Comparison of ENCODE assay signal across 1 cellular context in the genomic region with DNA sequence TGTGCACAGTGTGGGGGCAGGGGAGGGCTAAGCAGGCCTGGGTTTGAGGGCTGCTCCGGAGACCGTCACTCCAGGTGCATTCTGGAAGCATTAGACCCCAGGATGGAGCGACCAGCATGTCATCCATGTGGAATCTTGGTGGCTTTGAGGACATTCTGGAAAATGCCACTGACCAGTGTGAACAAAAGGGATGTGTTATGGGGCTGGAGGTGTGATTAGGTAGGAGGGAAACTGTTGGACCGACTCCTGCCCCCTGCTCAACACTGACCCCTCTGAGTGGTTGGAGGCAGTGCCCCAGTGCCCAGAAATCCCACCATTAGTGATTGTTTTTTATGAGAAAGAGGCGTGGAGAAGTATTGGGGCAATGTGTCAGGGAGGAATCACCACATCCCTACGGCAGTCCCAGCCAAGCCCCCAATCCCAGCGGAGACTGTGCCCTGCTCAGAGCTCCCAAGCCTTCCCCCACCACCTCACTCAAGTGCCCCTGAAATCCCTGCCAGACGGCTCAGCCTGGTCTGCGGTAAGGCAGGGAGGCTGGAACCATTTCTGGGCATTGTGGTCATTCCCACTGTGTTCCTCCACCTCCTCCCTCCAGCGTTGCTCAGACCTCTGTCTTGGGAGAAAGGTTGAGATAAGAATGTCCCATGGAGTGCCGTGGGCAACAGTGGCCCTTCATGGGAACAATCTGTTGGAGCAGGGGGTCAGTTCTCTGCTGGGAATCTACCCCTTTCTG.
TF ChIP-seq lines count a peak whose summit lies in the region.

No MANE protein-coding gene starts in this region.

TF ChIP-seq in HepG2, 621 proteins besides CTCF, POLR2A, EP300 and RAD21 (continued from another document and continues in another):
- TF ChIP-seq KAT2B (IDR thresholded peaks at IDR 0.05; ENCODE audit: borderline replicate concordance, low read depth, low read length) (no peak), GTF3A (CRISPR knock-in tag; conservative IDR thresholded peaks at IDR 0.05) (no peak), ZNF672 (CRISPR knock-in tag; IDR thresholded peaks at IDR 0.05) (no peak), RBM22 (optimal IDR thresholded peaks at IDR 0.05; ENCODE audit: low read length) (peak; percentile 99), ZNF138 (CRISPR knock-in tag; IDR thresholded peaks at IDR 0.05; ENCODE audit: low read depth) (0 out of 2 replicates have a peak, but pooled peaks have one; percentile 48), KDM5A (IDR thresholded peaks at IDR 0.05; ENCODE audit: borderline replicate concordance, low read length) (no peak), ZNF430 (CRISPR knock-in tag; IDR thresholded peaks at IDR 0.05) (peak; percentile 69; the same call in 1 of the 2 replicates), ZNF788 (CRISPR knock-in tag; IDR thresholded peaks at IDR 0.05; ENCODE audit: borderline replicate concordance) (0 out of 2 replicates have a peak, but pooled peaks have one; percentile 52), ZNF547 (CRISPR knock-in tag; IDR thresholded peaks at IDR 0.05) (no peak), SAP130 (CRISPR knock-in tag; IDR thresholded peaks at IDR 0.05; ENCODE audit: low read depth) (no peak), SP140L (CRISPR knock-in tag; IDR thresholded peaks at IDR 0.05; ENCODE audit: borderline replicate concordance) (no peak), ZFP36L1 (CRISPR knock-in tag; IDR thresholded peaks at IDR 0.05) (no peak), ZNF564 (CRISPR knock-in tag; IDR thresholded peaks at IDR 0.05) (peak; percentile 24; the same call in 1 of the 2 replicates), JUN (CRISPR knock-in tag; IDR thresholded peaks at IDR 0.05) (no peak), RARA (CRISPR knock-in tag; IDR thresholded peaks at IDR 0.05) (no peak), HNF4G (IDR thresholded peaks at IDR 0.05; ENCODE audit: borderline replicate concordance, low read depth, low read length) (no peak), HNF4G (CRISPR knock-in tag; IDR thresholded peaks at IDR 0.05; ENCODE audit: borderline replicate concordance, low read depth) (no peak; the same call in 1 of the 2 replicates), SIX1 (CRISPR knock-in tag; IDR thresholded peaks at IDR 0.05; ENCODE audit: borderline replicate concordance) (no peak), ZC3H13 (CRISPR knock-in tag; IDR thresholded peaks at IDR 0.05) (peak; percentile 100), ZMYM2 (CRISPR knock-in tag; IDR thresholded peaks at IDR 0.05) (no peak), SOX6 (IDR thresholded peaks at IDR 0.05) (no peak), SOX6 (CRISPR knock-in tag; IDR thresholded peaks at IDR 0.05) (peak; percentile 37; the same call in 1 of the 2 replicates), ADNP (CRISPR knock-in tag; IDR thresholded peaks at IDR 0.05) (no peak), ZNF891 (CRISPR knock-in tag; IDR thresholded peaks at IDR 0.05) (peak; percentile 74), ZSCAN25 (CRISPR knock-in tag; IDR thresholded peaks at IDR 0.05) (no peak), ZKSCAN1 (IDR thresholded peaks at IDR 0.05; ENCODE audit: low read length) (no peak), HMG20B (CRISPR knock-in tag; conservative IDR thresholded peaks at IDR 0.05) (0 out of 2 replicates have a peak, but pooled peaks have one; percentile 42), MTA1 (CRISPR knock-in tag; IDR thresholded peaks at IDR 0.05; ENCODE audit: borderline replicate concordance) (no peak), TBX2 (CRISPR knock-in tag; IDR thresholded peaks at IDR 0.05; ENCODE audit: borderline replicate concordance) (peak; percentile 67; the same call in 1 of the 2 replicates), HES4 (CRISPR knock-in tag; IDR thresholded peaks at IDR 0.05; ENCODE audit: borderline replicate concordance) (no peak), SRF (IDR thresholded peaks at IDR 0.05; ENCODE audit: low read depth, low read length) (no peak), ZNF614 (CRISPR knock-in tag; IDR thresholded peaks at IDR 0.05; ENCODE audit: borderline replicate concordance) (peak; percentile 42; the same call in 1 of the 2 replicates)
- TF ChIP-seq, protein P1, sequence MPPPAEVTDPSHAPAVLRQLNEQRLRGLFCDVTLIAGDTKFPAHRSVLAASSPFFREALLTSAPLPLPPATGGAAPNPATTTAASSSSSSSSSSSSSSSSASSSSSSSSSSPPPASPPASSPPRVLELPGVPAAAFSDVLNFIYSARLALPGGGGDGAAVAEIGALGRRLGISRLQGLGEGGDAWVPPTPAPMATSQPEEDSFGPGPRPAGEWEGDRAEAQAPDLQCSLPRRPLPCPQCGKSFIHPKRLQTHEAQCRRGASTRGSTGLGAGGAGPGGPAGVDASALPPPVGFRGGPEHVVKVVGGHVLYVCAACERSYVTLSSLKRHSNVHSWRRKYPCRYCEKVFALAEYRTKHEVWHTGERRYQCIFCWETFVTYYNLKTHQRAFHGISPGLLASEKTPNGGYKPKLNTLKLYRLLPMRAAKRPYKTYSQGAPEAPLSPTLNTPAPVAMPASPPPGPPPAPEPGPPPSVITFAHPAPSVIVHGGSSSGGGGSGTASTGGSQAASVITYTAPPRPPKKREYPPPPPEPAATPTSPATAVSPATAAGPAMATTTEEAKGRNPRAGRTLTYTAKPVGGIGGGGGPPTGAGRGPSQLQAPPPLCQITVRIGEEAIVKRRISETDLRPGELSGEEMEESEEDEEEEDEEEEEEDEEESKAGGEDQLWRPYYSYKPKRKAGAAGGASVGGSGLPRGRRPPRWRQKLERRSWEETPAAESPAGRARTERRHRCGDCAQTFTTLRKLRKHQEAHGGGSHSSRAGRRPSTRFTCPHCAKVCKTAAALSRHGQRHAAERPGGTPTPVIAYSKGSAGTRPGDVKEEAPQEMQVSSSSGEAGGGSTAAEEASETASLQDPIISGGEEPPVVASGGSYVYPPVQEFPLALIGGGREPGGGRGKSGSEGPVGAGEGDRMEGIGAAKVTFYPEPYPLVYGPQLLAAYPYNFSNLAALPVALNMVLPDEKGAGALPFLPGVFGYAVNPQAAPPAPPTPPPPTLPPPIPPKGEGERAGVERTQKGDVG (CRISPR knock-in tag; IDR thresholded peaks at IDR 0.05; ENCODE audit: borderline replicate concordance): peak; percentile 78
- TF ChIP-seq, protein P2, sequence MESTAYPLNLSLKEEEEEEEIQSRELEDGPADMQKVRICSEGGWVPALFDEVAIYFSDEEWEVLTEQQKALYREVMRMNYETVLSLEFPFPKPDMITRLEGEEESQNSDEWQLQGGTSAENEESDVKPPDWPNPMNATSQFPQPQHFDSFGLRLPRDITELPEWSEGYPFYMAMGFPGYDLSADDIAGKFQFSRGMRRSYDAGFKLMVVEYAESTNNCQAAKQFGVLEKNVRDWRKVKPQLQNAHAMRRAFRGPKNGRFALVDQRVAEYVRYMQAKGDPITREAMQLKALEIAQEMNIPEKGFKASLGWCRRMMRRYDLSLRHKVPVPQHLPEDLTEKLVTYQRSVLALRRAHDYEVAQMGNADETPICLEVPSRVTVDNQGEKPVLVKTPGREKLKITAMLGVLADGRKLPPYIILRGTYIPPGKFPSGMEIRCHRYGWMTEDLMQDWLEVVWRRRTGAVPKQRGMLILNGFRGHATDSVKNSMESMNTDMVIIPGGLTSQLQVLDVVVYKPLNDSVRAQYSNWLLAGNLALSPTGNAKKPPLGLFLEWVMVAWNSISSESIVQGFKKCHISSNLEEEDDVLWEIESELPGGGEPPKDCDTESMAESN (CRISPR knock-in tag; conservative IDR thresholded peaks at IDR 0.05): peak; percentile 69; the same call in 1 of the 2 replicates
- TF ChIP-seq, protein P3, sequence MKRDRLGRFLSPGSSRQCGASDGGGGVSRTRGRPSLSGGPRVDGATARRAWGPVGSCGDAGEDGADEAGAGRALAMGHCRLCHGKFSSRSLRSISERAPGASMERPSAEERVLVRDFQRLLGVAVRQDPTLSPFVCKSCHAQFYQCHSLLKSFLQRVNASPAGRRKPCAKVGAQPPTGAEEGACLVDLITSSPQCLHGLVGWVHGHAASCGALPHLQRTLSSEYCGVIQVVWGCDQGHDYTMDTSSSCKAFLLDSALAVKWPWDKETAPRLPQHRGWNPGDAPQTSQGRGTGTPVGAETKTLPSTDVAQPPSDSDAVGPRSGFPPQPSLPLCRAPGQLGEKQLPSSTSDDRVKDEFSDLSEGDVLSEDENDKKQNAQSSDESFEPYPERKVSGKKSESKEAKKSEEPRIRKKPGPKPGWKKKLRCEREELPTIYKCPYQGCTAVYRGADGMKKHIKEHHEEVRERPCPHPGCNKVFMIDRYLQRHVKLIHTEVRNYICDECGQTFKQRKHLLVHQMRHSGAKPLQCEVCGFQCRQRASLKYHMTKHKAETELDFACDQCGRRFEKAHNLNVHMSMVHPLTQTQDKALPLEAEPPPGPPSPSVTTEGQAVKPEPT (CRISPR knock-in tag; IDR thresholded peaks at IDR 0.05; ENCODE audit: low read depth): no peak
- TF ChIP-seq, protein P4, sequence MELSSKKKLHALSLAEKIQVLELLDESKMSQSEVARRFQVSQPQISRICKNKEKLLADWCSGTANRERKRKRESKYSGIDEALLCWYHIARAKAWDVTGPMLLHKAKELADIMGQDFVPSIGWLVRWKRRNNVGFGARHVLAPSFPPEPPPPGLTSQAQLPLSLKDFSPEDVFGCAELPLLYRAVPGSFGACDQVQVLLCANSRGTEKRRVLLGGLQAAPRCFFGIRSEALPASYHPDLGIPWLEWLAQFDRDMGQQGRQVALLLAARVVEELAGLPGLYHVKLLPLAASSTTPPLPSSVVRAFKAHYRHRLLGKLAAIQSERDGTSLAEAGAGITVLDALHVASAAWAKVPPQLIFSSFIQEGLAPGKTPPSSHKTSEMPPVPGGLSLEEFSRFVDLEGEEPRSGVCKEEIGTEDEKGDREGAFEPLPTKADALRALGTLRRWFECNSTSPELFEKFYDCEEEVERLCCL (CRISPR knock-in tag; IDR thresholded peaks at IDR 0.05; ENCODE audit: borderline replicate concordance): no peak
- TF ChIP-seq, protein P5, sequence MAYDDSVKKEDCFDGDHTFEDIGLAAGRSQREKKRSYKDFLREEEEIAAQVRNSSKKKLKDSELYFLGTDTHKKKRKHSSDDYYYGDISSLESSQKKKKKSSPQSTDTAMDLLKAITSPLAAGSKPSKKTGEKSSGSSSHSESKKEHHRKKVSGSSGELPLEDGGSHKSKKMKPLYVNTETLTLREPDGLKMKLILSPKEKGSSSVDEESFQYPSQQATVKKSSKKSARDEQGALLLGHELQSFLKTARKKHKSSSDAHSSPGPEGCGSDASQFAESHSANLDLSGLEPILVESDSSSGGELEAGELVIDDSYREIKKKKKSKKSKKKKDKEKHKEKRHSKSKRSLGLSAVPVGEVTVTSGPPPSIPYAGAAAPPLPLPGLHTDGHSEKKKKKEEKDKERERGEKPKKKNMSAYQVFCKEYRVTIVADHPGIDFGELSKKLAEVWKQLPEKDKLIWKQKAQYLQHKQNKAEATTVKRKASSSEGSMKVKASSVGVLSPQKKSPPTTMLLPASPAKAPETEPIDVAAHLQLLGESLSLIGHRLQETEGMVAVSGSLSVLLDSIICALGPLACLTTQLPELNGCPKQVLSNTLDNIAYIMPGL (CRISPR knock-in tag; IDR thresholded peaks at IDR 0.05; ENCODE audit: borderline replicate concordance in 1 of 2, low read depth in 1 of 2): no peak; a peak in 2 of 4 replicates
- TF ChIP-seq, protein P6, sequence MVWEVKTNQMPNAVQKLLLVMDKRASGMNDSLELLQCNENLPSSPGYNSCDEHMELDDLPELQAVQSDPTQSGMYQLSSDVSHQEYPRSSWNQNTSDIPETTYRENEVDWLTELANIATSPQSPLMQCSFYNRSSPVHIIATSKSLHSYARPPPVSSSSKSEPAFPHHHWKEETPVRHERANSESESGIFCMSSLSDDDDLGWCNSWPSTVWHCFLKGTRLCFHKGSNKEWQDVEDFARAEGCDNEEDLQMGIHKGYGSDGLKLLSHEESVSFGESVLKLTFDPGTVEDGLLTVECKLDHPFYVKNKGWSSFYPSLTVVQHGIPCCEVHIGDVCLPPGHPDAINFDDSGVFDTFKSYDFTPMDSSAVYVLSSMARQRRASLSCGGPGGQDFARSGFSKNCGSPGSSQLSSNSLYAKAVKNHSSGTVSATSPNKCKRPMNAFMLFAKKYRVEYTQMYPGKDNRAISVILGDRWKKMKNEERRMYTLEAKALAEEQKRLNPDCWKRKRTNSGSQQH (CRISPR knock-in tag; IDR thresholded peaks at IDR 0.05; ENCODE audit: low read depth): 0 out of 2 replicates have a peak, but pooled peaks have one; percentile 28
- TF ChIP-seq, protein P7, sequence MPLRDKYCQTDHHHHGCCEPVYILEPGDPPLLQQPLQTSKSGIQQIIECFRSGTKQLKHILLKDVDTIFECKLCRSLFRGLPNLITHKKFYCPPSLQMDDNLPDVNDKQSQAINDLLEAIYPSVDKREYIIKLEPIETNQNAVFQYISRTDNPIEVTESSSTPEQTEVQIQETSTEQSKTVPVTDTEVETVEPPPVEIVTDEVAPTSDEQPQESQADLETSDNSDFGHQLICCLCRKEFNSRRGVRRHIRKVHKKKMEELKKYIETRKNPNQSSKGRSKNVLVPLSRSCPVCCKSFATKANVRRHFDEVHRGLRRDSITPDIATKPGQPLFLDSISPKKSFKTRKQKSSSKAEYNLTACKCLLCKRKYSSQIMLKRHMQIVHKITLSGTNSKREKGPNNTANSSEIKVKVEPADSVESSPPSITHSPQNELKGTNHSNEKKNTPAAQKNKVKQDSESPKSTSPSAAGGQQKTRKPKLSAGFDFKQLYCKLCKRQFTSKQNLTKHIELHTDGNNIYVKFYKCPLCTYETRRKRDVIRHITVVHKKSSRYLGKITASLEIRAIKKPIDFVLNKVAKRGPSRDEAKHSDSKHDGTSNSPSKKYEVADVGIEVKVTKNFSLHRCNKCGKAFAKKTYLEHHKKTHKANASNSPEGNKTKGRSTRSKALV (CRISPR knock-in tag; IDR thresholded peaks at IDR 0.05): no peak
- TF ChIP-seq, protein P8, sequence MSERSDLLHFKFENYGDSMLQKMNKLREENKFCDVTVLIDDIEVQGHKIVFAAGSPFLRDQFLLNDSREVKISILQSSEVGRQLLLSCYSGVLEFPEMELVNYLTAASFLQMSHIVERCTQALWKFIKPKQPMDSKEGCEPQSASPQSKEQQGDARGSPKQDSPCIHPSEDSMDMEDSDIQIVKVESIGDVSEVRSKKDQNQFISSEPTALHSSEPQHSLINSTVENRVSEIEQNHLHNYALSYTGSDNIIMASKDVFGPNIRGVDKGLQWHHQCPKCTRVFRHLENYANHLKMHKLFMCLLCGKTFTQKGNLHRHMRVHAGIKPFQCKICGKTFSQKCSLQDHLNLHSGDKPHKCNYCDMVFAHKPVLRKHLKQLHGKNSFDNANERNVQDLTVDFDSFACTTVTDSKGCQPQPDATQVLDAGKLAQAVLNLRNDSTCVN (CRISPR knock-in tag; IDR thresholded peaks at IDR 0.05; ENCODE audit: borderline replicate concordance): peak; percentile 41; the same call in 1 of the 2 replicates
- TF ChIP-seq, protein P9, sequence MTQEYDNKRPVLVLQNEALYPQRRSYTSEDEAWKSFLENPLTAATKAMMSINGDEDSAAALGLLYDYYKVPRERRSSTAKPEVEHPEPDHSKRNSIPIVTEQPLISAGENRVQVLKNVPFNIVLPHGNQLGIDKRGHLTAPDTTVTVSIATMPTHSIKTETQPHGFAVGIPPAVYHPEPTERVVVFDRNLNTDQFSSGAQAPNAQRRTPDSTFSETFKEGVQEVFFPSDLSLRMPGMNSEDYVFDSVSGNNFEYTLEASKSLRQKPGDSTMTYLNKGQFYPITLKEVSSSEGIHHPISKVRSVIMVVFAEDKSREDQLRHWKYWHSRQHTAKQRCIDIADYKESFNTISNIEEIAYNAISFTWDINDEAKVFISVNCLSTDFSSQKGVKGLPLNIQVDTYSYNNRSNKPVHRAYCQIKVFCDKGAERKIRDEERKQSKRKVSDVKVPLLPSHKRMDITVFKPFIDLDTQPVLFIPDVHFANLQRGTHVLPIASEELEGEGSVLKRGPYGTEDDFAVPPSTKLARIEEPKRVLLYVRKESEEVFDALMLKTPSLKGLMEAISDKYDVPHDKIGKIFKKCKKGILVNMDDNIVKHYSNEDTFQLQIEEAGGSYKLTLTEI (CRISPR knock-in tag; conservative IDR thresholded peaks at IDR 0.05): no peak
